Comparison of ENCODE assay signal across 1 cellular context in genomic region chr6:48111575-48111974, GRCh38.
TF ChIP-seq lines count a peak whose summit lies in the region.

No MANE protein-coding gene starts in this region.

TF ChIP-seq in GM12878, 131 proteins besides CTCF, POLR2A, EP300 and RAD21:
- 0 out of 2 replicates have a peak, but pooled peaks have one; percentile 26 for TF ChIP-seq CREM (IDR thresholded peaks at IDR 0.05; ENCODE audit: low read depth)
- TF ChIP-seq ATF2 (IDR thresholded peaks at IDR 0.05; ENCODE audit: low read length): no peak
- 0 out of 2 replicates have a peak, but pooled peaks have one; percentile 11 for TF ChIP-seq CREB1 (IDR thresholded peaks at IDR 0.05; ENCODE audit: low read depth)
